ENCODE assay signal across 1 cellular context in genomic region chr7:92809397-92810241, GRCh38.
TF ChIP-seq lines count a peak whose summit lies in the region.

No MANE protein-coding gene starts in this region.

TF ChIP-seq in HEK293, 187 proteins besides CTCF, POLR2A, EP300 and RAD21 (continued from another document and continues in another):
- TF ChIP-seq PRDM2 (tag by site-specific recombination; IDR thresholded peaks at IDR 0.05; ENCODE audit: borderline replicate concordance) (no peak), PBX3 (CRISPR knock-in tag; IDR thresholded peaks at IDR 0.05) (no peak), ZNF747 (tag by site-specific recombination; IDR thresholded peaks at IDR 0.05) (no peak), ZNF664 (tag by site-specific recombination; IDR thresholded peaks at IDR 0.05) (no peak), ZNF23 (tag by site-specific recombination; IDR thresholded peaks at IDR 0.05; ENCODE audit: borderline replicate concordance) (no peak), ZNF311 (tag by site-specific recombination; IDR thresholded peaks at IDR 0.05; ENCODE audit: borderline replicate concordance) (no peak), ZNF221 (tag by site-specific recombination; IDR thresholded peaks at IDR 0.05; ENCODE audit: borderline replicate concordance) (no peak), SALL2 (tag by site-specific recombination; IDR thresholded peaks at IDR 0.05; ENCODE audit: borderline replicate concordance) (no peak), ZBTB17 (tag by site-specific recombination; IDR thresholded peaks at IDR 0.05) (peak; percentile 57), ZXDB (tag by site-specific recombination; IDR thresholded peaks at IDR 0.05) (peak; percentile 45; the same call in 1 of the 2 replicates), PRDM6 (tag by site-specific recombination; IDR thresholded peaks at IDR 0.05) (no peak), ZNF776 (tag by site-specific recombination; IDR thresholded peaks at IDR 0.05; ENCODE audit: borderline replicate concordance) (no peak), OVOL3 (tag by site-specific recombination; IDR thresholded peaks at IDR 0.05) (no peak), ZNF175 (tag by site-specific recombination; IDR thresholded peaks at IDR 0.05) (no peak), GLI2 (tag by site-specific recombination; IDR thresholded peaks at IDR 0.05; ENCODE audit: borderline replicate concordance, low read depth) (no peak), HIC1 (tag by site-specific recombination; IDR thresholded peaks at IDR 0.05) (no peak), ZNF548 (tag by site-specific recombination; IDR thresholded peaks at IDR 0.05) (no peak), ZNF514 (tag by site-specific recombination; IDR thresholded peaks at IDR 0.05) (no peak), ZBTB10 (tag by site-specific recombination; IDR thresholded peaks at IDR 0.05) (no peak), ZNF214 (tag by site-specific recombination; IDR thresholded peaks at IDR 0.05; ENCODE audit: borderline replicate concordance) (no peak), ZNF501 (tag by site-specific recombination; IDR thresholded peaks at IDR 0.05) (no peak), ZNF324 (tag by site-specific recombination; IDR thresholded peaks at IDR 0.05) (no peak), ZNF350 (tag by site-specific recombination; IDR thresholded peaks at IDR 0.05) (no peak), ZNF792 (tag by site-specific recombination; IDR thresholded peaks at IDR 0.05) (no peak), ZBTB1 (tag by site-specific recombination; IDR thresholded peaks at IDR 0.05) (no peak), WT1 (tag by site-specific recombination; IDR thresholded peaks at IDR 0.05) (no peak), ZNF513 (tag by site-specific recombination; IDR thresholded peaks at IDR 0.05) (no peak), BCL11B (tag by site-specific recombination; IDR thresholded peaks at IDR 0.05; ENCODE audit: low read depth) (no peak), ZSCAN23 (tag by site-specific recombination; IDR thresholded peaks at IDR 0.05) (no peak), ZNF394 (tag by site-specific recombination; IDR thresholded peaks at IDR 0.05; ENCODE audit: borderline replicate concordance) (peak; percentile 52; the same call in 1 of the 2 replicates), KLF16 (tag by site-specific recombination; IDR thresholded peaks at IDR 0.05) (no peak), ZNF677 (tag by site-specific recombination; IDR thresholded peaks at IDR 0.05) (no peak), YY1 (tag by site-specific recombination; IDR thresholded peaks at IDR 0.05) (no peak), ZSCAN5A (tag by site-specific recombination; IDR thresholded peaks at IDR 0.05) (no peak), ZNF174 (tag by site-specific recombination; IDR thresholded peaks at IDR 0.05) (no peak), ZNF18 (tag by site-specific recombination; IDR thresholded peaks at IDR 0.05) (no peak), MYNN (tag by site-specific recombination; IDR thresholded peaks at IDR 0.05; ENCODE audit: borderline replicate concordance) (no peak), ZNF488 (tag by site-specific recombination; IDR thresholded peaks at IDR 0.05) (no peak), ZNF600 (tag by site-specific recombination; IDR thresholded peaks at IDR 0.05) (peak; percentile 38; the same call in 1 of the 2 replicates), ZNF707 (tag by site-specific recombination; IDR thresholded peaks at IDR 0.05) (no peak), ZEB2 (tag by site-specific recombination; IDR thresholded peaks at IDR 0.05) (no peak), ZNF274 (IDR thresholded peaks at IDR 0.05; ENCODE audit: low read length) (no peak), ZNF274 (tag by site-specific recombination; IDR thresholded peaks at IDR 0.05; ENCODE audit: borderline replicate concordance) (no peak), GLIS2 (tag by site-specific recombination; IDR thresholded peaks at IDR 0.05) (no peak), ZNF366 (tag by site-specific recombination; conservative IDR thresholded peaks at IDR 0.05) (no peak), ZNF354C (tag by site-specific recombination; IDR thresholded peaks at IDR 0.05; ENCODE audit: borderline replicate concordance, low read depth) (no peak), SCRT2 (tag by site-specific recombination; IDR thresholded peaks at IDR 0.05) (no peak)
